18 cellular contexts compared by ENCODE assay signal in the genomic region with DNA sequence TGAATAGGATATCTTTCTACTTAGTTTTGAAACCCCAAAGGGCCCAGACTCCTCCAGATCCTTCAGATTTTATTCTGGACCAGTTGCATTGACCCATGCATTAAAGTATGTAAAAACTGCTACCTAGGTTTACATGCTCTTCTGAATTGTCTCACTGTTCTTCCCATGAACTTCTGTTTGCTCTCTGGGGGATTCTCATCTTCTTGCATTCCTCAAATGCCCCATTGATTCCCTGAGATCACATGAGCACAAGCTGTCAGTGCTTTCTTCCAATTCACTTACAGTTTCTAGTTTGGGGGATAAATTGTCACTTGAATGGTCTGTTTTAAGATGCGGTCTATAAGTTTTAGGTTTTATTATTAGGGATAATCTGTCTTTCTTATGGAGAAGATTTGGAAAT.
DNase-seq lines count a peak whose midpoint lies in the region; ATAC-seq and TF ChIP-seq lines count a peak whose summit lies in the region.
"Had no signal": no experiment of that assay in that cellular context is flagged by ENCODE, and none has a peak within 500 bp of the region (broad histone marks: within the 10 kb centered on the region; RNA-seq: fewer than 3 reads in every experiment).

No MANE protein-coding gene starts in this region.

- no peak overlapping the region for H3K18ac ChIP-seq in mesendoderm (ENCODE audit: low read length)

- H3K9ac ChIP-seq in mesendoderm (ENCODE audit: low read length), result no peak overlapping the region
- H3K9ac ChIP-seq: BLaER1 had no signal

- no peak overlapping the region for H3K56ac ChIP-seq in mesendoderm (ENCODE audit: low read length)

- H3K4ac ChIP-seq in mesendoderm (ENCODE audit: low read depth, low read length), result no peak overlapping the region

- H3K27ac Mint-ChIP-seq in GM23338, result no peak overlapping the region
- H3K27ac Mint-ChIP-seq: B cell; CD4-positive, CD25-positive, alpha-beta regulatory T cell; CD8-positive, alpha-beta T cell had no signal

- H4K8ac ChIP-seq in mesendoderm (ENCODE audit: low read depth, low read length), result no peak overlapping the region

- in situ Hi-C loops in SK-MEL-5 (cut with HindIII; ENCODE audit: low pct_unique_long_range_greater_than_20kb, low sequenced_read_pairs), result no loop called here

- no peaks in the 10 kb centered on the region for H3K79me1 ChIP-seq in mesendoderm (ENCODE audit: low read length)

- H3K4me3 ChIP-seq in GM23338, result no peak overlapping the region
- H3K4me3 ChIP-seq in mesendoderm (ENCODE audit: low read length), result no peak overlapping the region
- H3K4me3 ChIP-seq: BLaER1, GM12878 had no signal

- no peak overlapping the region for H3K23ac ChIP-seq in mesendoderm (ENCODE audit: low read length)

- H3K4me2 ChIP-seq in GM23338 (no peak overlapping the region), mesendoderm (ENCODE audit: low read length) (no peak overlapping the region)
- H3K4me2 ChIP-seq: BLaER1 had no signal

- peaks cover 33% of the 10 kb centered on the region for H3K4me1 Mint-ChIP-seq in GM23338
- H3K4me1 Mint-ChIP-seq: B cell; CD4-positive, CD25-positive, alpha-beta regulatory T cell had no signal

- H3K9me2 ChIP-seq in GM23338 (ENCODE audit: insufficient read depth), result no peaks in the 10 kb centered on the region

- H3K27ac ChIP-seq in GM23338 (ENCODE audit: low read depth), result no peak overlapping the region
- H3K27ac ChIP-seq in mesendoderm (ENCODE audit: low read depth, low read length), result no peak overlapping the region
- no peak overlapping the region for H3K27ac ChIP-seq in substantia nigra (ENCODE audit: low read depth, low read length, poor library complexity, severe bottlenecking)
- H3K27ac ChIP-seq: BLaER1, C4-2B had no signal

- H3K4me1 ChIP-seq in GM23338 (ENCODE audit: insufficient read depth) (peaks cover 24% of the 10 kb centered on the region), mesendoderm (ENCODE audit: control insufficient read depth, low read depth, low read length) (peaks cover 2% of the 10 kb centered on the region)
- H3K4me1 ChIP-seq: BLaER1 had no signal

- peak; percentile 34 for DNase-seq in GM23338 (ENCODE audit: low spot score)
- peak; percentile 91 for DNase-seq in SK-MEL-5 (ENCODE audit: low read depth, low spot score)
- peak; percentile 73 for DNase-seq in mesendoderm
- no peak for DNase-seq in stimulated activated CD4-positive, alpha-beta T cell treated with anti-CD3 and anti-CD28 coated beads, Interleukin-4, amount 100 ng/mL, for 1 hour
- no peak for DNase-seq in substantia nigra (lab: John Stamatoyannopoulos, UW)
- DNase-seq: CD4-positive, CD25-positive, alpha-beta regulatory T cell; CD8-positive, alpha-beta T cell; DMS 273 treated with DMSO at 0.1 percent for 48 hours; DMS79; EL; GDM1; GOT3; HCEC 1CT had no signal

- H3K36me3 ChIP-seq in GM23338 (ENCODE audit: insufficient read depth) (no peaks in the 10 kb centered on the region), mesendoderm (ENCODE audit: control insufficient read depth, insufficient read depth, low read length) (no peaks in the 10 kb centered on the region)
- H3K36me3 ChIP-seq: BLaER1 had no signal

- H3K36me3 Mint-ChIP-seq in GM23338 (ENCODE audit: low read depth), result 0 out of 3 replicates have a peak, but pooled peaks cover under 1% of the 10 kb centered on the region
- H3K36me3 Mint-ChIP-seq: CD4-positive, CD25-positive, alpha-beta regulatory T cell; CD8-positive, alpha-beta T cell had no signal

- no peak overlapping the region for H2AK5ac ChIP-seq in mesendoderm (ENCODE audit: low read length)

- no CpG with 5 or more reads among the region's 1 CpG for WGBS in mesendoderm (ENCODE audit: extremely low coverage, insufficient coverage, low lambda C conversion rate)

- no peaks in the 10 kb centered on the region for H3F3A ChIP-seq in GM23338 (replicated peaks; ENCODE audit: low read depth)

- no peak overlapping the region for H3K4me3 Mint-ChIP-seq in GM23338
- H3K4me3 Mint-ChIP-seq: B cell; CD4-positive, CD25-positive, alpha-beta regulatory T cell; CD8-positive, alpha-beta T cell had no signal

- H4K20me1 ChIP-seq in GM23338 (replicated peaks; ENCODE audit: insufficient read depth), result no peaks in the 10 kb centered on the region
- H4K20me1 ChIP-seq: BLaER1 had no signal

- no peak overlapping the region for H2BK120ac ChIP-seq in mesendoderm (ENCODE audit: low read depth, low read length)

- H2BK5ac ChIP-seq in mesendoderm (ENCODE audit: low read length), result no peak overlapping the region

- no peak for TF ChIP-seq CTCF in GM23338 (conservative IDR thresholded peaks at IDR 0.05; ENCODE audit: low read depth in 2 of 2)

- H3K27me3 Mint-ChIP-seq in GM23338 (ENCODE audit: insufficient read depth, low read depth, poor library complexity), result no peaks in the 10 kb centered on the region
- H3K27me3 Mint-ChIP-seq: B cell; CD4-positive, CD25-positive, alpha-beta regulatory T cell had no signal

- ATAC-seq in GM23338 (no peak), HG02840 (IDR thresholded peaks at IDR 0.05; ENCODE audit: low FRiP score, unreplicated experiment) (no peak)
- ATAC-seq: CD8-positive, alpha-beta T cell; GM12878 had no signal

- H2BK15ac ChIP-seq in mesendoderm (replicated peaks; ENCODE audit: low read depth), result no peak overlapping the region

- no peak overlapping the region for H4K5ac ChIP-seq in mesendoderm (ENCODE audit: low read length)

- H3K79me2 ChIP-seq in GM23338 (replicated peaks; ENCODE audit: insufficient read depth) (no peaks in the 10 kb centered on the region), mesendoderm (ENCODE audit: control insufficient read depth, insufficient read depth, low read length) (no peaks in the 10 kb centered on the region)

- H3K9me3 Mint-ChIP-seq in GM23338, result no peaks in the 10 kb centered on the region

- no peaks in the 10 kb centered on the region for H3K27me3 ChIP-seq in GM23338 (ENCODE audit: insufficient read depth)
- no peaks in the 10 kb centered on the region for H3K27me3 ChIP-seq in mesendoderm (ENCODE audit: insufficient read depth, low read length, poor library complexity)
- H3K27me3 ChIP-seq: BLaER1 had no signal

- no peak overlapping the region for H2AFZ ChIP-seq in GM23338

TF ChIP-seq in GM23338, 12 proteins besides CTCF, POLR2A, EP300 and RAD21 (continues in another document):
- TF ChIP-seq EZH2phosphoT487 (IDR thresholded peaks at IDR 0.05; ENCODE audit: unreplicated experiment), result no peak
- TF ChIP-seq, protein P1, sequence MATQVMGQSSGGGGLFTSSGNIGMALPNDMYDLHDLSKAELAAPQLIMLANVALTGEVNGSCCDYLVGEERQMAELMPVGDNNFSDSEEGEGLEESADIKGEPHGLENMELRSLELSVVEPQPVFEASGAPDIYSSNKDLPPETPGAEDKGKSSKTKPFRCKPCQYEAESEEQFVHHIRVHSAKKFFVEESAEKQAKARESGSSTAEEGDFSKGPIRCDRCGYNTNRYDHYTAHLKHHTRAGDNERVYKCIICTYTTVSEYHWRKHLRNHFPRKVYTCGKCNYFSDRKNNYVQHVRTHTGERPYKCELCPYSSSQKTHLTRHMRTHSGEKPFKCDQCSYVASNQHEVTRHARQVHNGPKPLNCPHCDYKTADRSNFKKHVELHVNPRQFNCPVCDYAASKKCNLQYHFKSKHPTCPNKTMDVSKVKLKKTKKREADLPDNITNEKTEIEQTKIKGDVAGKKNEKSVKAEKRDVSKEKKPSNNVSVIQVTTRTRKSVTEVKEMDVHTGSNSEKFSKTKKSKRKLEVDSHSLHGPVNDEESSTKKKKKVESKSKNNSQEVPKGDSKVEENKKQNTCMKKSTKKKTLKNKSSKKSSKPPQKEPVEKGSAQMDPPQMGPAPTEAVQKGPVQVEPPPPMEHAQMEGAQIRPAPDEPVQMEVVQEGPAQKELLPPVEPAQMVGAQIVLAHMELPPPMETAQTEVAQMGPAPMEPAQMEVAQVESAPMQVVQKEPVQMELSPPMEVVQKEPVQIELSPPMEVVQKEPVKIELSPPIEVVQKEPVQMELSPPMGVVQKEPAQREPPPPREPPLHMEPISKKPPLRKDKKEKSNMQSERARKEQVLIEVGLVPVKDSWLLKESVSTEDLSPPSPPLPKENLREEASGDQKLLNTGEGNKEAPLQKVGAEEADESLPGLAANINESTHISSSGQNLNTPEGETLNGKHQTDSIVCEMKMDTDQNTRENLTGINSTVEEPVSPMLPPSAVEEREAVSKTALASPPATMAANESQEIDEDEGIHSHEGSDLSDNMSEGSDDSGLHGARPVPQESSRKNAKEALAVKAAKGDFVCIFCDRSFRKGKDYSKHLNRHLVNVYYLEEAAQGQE (IDR thresholded peaks at IDR 0.05; ENCODE audit: unreplicated experiment), result no peak
- no peak for TF ChIP-seq ZNF331 (CRISPR knock-in tag; IDR thresholded peaks at IDR 0.05; ENCODE audit: low read depth)
- TF ChIP-seq, protein P2, sequence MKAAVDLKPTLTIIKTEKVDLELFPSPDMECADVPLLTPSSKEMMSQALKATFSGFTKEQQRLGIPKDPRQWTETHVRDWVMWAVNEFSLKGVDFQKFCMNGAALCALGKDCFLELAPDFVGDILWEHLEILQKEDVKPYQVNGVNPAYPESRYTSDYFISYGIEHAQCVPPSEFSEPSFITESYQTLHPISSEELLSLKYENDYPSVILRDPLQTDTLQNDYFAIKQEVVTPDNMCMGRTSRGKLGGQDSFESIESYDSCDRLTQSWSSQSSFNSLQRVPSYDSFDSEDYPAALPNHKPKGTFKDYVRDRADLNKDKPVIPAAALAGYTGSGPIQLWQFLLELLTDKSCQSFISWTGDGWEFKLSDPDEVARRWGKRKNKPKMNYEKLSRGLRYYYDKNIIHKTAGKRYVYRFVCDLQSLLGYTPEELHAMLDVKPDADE (IDR thresholded peaks at IDR 0.05), result no peak
- TF ChIP-seq NANOG (IDR thresholded peaks at IDR 0.05; ENCODE audit: borderline replicate concordance), result no peak
- TF ChIP-seq POLR2AphosphoS5 (IDR thresholded peaks at IDR 0.05; ENCODE audit: low read depth), result no peak

Comparison
In these comparisons a context has a peak if more than half of its experiments do, and no peak if none do; other contexts are left out.
1. DNase-seq: peak in GM23338 (single experiment), SK-MEL-5 (single experiment) and mesendoderm (single experiment); none in stimulated activated CD4-positive, alpha-beta T cell treated with anti-CD3 and anti-CD28 coated beads, Interleukin-4, amount 100 ng/mL, for 1 hour (single experiment) and substantia nigra (0 of 49).